ENCODE assay signal across 1 cellular context in genomic region chr14:64844993-64845536, GRCh38.
A peak's percentile ranks its signal among the peaks of the same experiment; 100 is the strongest.
TF ChIP-seq lines count a peak whose summit lies in the region.

No MANE protein-coding gene starts in this region.

TF ChIP-seq in K562, 482 proteins besides CTCF, POLR2A, EP300 and RAD21 (continued from another document and continues in another):
- TF ChIP-seq ZSCAN29 (IDR thresholded peaks at IDR 0.05) = no peak
- 0 out of 2 replicates have a peak, but pooled peaks have one; percentile 13 for TF ChIP-seq C11orf30 (IDR thresholded peaks at IDR 0.05; ENCODE audit: low read depth)
- TF ChIP-seq KLF6 (CRISPR knock-in tag; IDR thresholded peaks at IDR 0.05; ENCODE audit: borderline replicate concordance) = no peak
- TF ChIP-seq TCF3 (CRISPR knock-in tag; IDR thresholded peaks at IDR 0.05) = peak; percentile 88
- peak; percentile 34; the same call in 1 of the 2 replicates for TF ChIP-seq CTBP1 (IDR thresholded peaks at IDR 0.05; ENCODE audit: borderline replicate concordance)
- TF ChIP-seq EGR1 (conservative IDR thresholded peaks at IDR 0.05) = peak; percentile 72
- peak; percentile 80 for TF ChIP-seq SMARCA4 (IDR thresholded peaks at IDR 0.05)
- TF ChIP-seq TAL1 (IDR thresholded peaks at IDR 0.05) = peak; percentile 89
- TF ChIP-seq NR2C1 (IDR thresholded peaks at IDR 0.05) = no peak
- 0 out of 2 replicates have a peak, but pooled peaks have one; percentile 11 for TF ChIP-seq NR2C1 (tag; IDR thresholded peaks at IDR 0.05)
- 0 out of 4 replicates have a peak, but pooled peaks of 1 of the 2 experiments have one; percentile 47 for TF ChIP-seq RCOR1 (IDR thresholded peaks at IDR 0.05; ENCODE audit: borderline replicate concordance in 1 of 2, low read depth in 2 of 2, low read length in 2 of 2)
- peak; percentile 66 for TF ChIP-seq MYNN (IDR thresholded peaks at IDR 0.05)
- no peak for TF ChIP-seq MYNN (CRISPR knock-in tag; IDR thresholded peaks at IDR 0.05)
- TF ChIP-seq POLR2AphosphoS5 (IDR thresholded peaks at IDR 0.05; ENCODE audit: control insufficient read depth, insufficient read depth, low read depth, low read length) = peak; percentile 79; the same call in 1 of the 2 replicates
- TF ChIP-seq PHB2 (IDR thresholded peaks at IDR 0.05; ENCODE audit: low read depth) = no peak
- TF ChIP-seq GTF2F1 (IDR thresholded peaks at IDR 0.05; ENCODE audit: low read depth, low read length) = no peak
- TF ChIP-seq CBFA2T3 (IDR thresholded peaks at IDR 0.05) = peak; percentile 95
- TF ChIP-seq TEAD4 (IDR thresholded peaks at IDR 0.05; ENCODE audit: low read length) = peak; percentile 91
- TF ChIP-seq TEAD4 (CRISPR knock-in tag; IDR thresholded peaks at IDR 0.05; ENCODE audit: borderline replicate concordance) = no peak
- no peak for TF ChIP-seq PRDM10 (IDR thresholded peaks at IDR 0.05; ENCODE audit: partially characterized antibody)
- TF ChIP-seq ZBTB26 (CRISPR knock-in tag; IDR thresholded peaks at IDR 0.05) = no peak
- TF ChIP-seq HNRNPL (IDR thresholded peaks at IDR 0.05; ENCODE audit: low read depth, low read length) = 0 out of 2 replicates have a peak, but pooled peaks have one; percentile 46
- TF ChIP-seq ZBTB11 (CRISPR knock-in tag; IDR thresholded peaks at IDR 0.05) = 0 out of 6 replicates have a peak, but pooled peaks of 1 of the 3 experiments have one; percentile 27
- TF ChIP-seq NR4A1 (CRISPR knock-in tag; IDR thresholded peaks at IDR 0.05) = no peak
- TF ChIP-seq NR4A1 (tag; IDR thresholded peaks at IDR 0.05) = 0 out of 2 replicates have a peak, but pooled peaks have one; percentile 19
- no peak for TF ChIP-seq ZNF77 (CRISPR knock-in tag; IDR thresholded peaks at IDR 0.05)
- no peak for TF ChIP-seq SIN3A (IDR thresholded peaks at IDR 0.05; ENCODE audit: borderline replicate concordance in 2 of 2, control insufficient read depth in 1 of 2, low read depth in 2 of 2, low read length in 2 of 2)
- peak; percentile 59 for TF ChIP-seq MTA2 (IDR thresholded peaks at IDR 0.05; ENCODE audit: low read depth)
- peak in 1 of 2 experiments; percentile 52; a peak in 2 of 4 replicates for TF ChIP-seq MNT (conservative IDR thresholded peaks at IDR 0.05)
- peak; percentile 38; the same call in 1 of the 2 replicates for TF ChIP-seq SMARCE1 (IDR thresholded peaks at IDR 0.05)
- peak in 1 of 2 experiments; percentile 54; a peak in 1 of 4 replicates for TF ChIP-seq TRIM24 (IDR thresholded peaks at IDR 0.05)
- TF ChIP-seq ZBTB2 (IDR thresholded peaks at IDR 0.05) = no peak; the same call in 1 of the 2 replicates
- TF ChIP-seq ZNF592 (IDR thresholded peaks at IDR 0.05) = peak; percentile 77
- peak; percentile 55; the same call in 1 of the 2 replicates for TF ChIP-seq STAT5A (IDR thresholded peaks at IDR 0.05; ENCODE audit: borderline replicate concordance, low read length)
- no peak for TF ChIP-seq RBM25 (IDR thresholded peaks at IDR 0.05; ENCODE audit: low read depth, low read length, severe bottlenecking)
- no peak for TF ChIP-seq NR0B1 (IDR thresholded peaks at IDR 0.05; ENCODE audit: partially characterized antibody)
- TF ChIP-seq ARID1B (IDR thresholded peaks at IDR 0.05) = peak; percentile 90
- no peak for TF ChIP-seq TAF7 (tag; IDR thresholded peaks at IDR 0.05)
- peak in 1 of 2 experiments; percentile 37; a peak in 1 of 4 replicates for TF ChIP-seq TBL1XR1 (IDR thresholded peaks at IDR 0.05; ENCODE audit: low read length in 2 of 2)
- peak; percentile 92 for TF ChIP-seq CBFA2T2 (conservative IDR thresholded peaks at IDR 0.05)
- TF ChIP-seq, protein P1, sequence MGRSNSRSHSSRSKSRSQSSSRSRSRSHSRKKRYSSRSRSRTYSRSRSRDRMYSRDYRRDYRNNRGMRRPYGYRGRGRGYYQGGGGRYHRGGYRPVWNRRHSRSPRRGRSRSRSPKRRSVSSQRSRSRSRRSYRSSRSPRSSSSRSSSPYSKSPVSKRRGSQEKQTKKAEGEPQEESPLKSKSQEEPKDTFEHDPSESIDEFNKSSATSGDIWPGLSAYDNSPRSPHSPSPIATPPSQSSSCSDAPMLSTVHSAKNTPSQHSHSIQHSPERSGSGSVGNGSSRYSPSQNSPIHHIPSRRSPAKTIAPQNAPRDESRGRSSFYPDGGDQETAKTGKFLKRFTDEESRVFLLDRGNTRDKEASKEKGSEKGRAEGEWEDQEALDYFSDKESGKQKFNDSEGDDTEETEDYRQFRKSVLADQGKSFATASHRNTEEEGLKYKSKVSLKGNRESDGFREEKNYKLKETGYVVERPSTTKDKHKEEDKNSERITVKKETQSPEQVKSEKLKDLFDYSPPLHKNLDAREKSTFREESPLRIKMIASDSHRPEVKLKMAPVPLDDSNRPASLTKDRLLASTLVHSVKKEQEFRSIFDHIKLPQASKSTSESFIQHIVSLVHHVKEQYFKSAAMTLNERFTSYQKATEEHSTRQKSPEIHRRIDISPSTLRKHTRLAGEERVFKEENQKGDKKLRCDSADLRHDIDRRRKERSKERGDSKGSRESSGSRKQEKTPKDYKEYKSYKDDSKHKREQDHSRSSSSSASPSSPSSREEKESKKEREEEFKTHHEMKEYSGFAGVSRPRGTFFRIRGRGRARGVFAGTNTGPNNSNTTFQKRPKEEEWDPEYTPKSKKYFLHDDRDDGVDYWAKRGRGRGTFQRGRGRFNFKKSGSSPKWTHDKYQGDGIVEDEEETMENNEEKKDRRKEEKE (IDR thresholded peaks at IDR 0.05; ENCODE audit: borderline replicate concordance in 1 of 2, control insufficient read depth in 1 of 2, low read depth in 2 of 2, low read length in 1 of 2) = no peak
